In the genomic region with DNA sequence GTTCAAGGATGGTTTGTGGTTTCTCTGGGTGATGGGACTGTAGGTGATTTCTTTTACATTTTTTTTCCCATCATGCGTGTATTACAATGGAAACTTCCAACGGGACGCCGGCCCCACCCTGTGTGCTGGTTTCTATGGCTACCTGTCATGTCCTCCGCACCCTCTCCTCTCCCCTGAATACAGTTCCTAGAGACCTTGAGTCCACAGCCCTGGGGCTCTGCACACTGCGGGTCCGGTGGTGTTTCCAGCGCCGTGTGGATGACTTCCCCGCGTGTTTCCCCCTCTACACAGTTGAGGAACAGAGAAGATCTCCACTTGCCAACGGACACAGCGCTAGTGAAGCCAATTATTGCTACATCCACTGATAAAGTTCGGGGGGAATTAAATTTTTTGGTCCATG, we compare ENCODE assay signal across 22 cellular contexts. TPM values are rescaled to one million over a fixed set of nuclear protein-coding genes. Genes with fewer than 3 reads are reported as not detected.
DNase-seq lines count a peak whose midpoint lies in the region; ATAC-seq and TF ChIP-seq lines count a peak whose summit lies in the region.
"Had no signal": no experiment of that assay in that cellular context is flagged by ENCODE, and none has a peak within 500 bp of the region (broad histone marks: within the 10 kb centered on the region; RNA-seq: fewer than 3 reads in every experiment).

No MANE protein-coding gene starts in this region.

- TF ChIP-seq EP300 in gastroesophageal sphincter (IDR thresholded peaks at IDR 0.05): no peak

- DNase-seq in Right ventricle myocardium inferior (ENCODE audit: missing footprints) (no peak), Right ventricle myocardium superior (no peak), osteocyte (ENCODE audit: extremely low spot score, unreplicated experiment) (peak; percentile 48), uterus (peak in 1 of 2 donors; percentile 18), mucosa of gallbladder (ENCODE audit: low spot score) (no peak), natural killer cell (no peak)
- DNase-seq: activated CD4-positive, alpha-beta T cell treated with anti-CD3 and anti-CD28 coated beads for 4 hours; activated gamma-delta T cell treated with Interleukin-2 at 50 U/mL for 16 hours; C1 segment of cervical spinal cord; Calu3; gastrocnemius medialis; kidney glomerular epithelial cell; NCI-H1436; NCI-H526 treated with DMSO at 0.1 percent for 48 hours; nephron progenitor cell; stimulated activated CD4-positive, alpha-beta T cell treated with anti-CD3 and anti-CD28 coated beads, Interleukin-12 subunit alpha, Interleukin-12 subunit beta, amount 100 ng/mL, for 4 hours; substantia nigra had no signal

- H3K27ac ChIP-seq in gastroesophageal sphincter (peak overlapping the region; percentile 78 to 89 (median 83)), uterus (peak overlapping the region; percentile 62 to 77)
- H3K27ac ChIP-seq: epithelial cell of prostate, gastrocnemius medialis had no signal

- H3K4me3 Mint-ChIP-seq in osteocyte (ENCODE audit: unreplicated experiment) (no peak overlapping the region), natural killer cell (no peak overlapping the region)
- H3K4me3 Mint-ChIP-seq: IgD-negative memory B cell, mesothelial cell of epicardium, nephron progenitor cell had no signal

- H3K27me3 ChIP-seq in gastroesophageal sphincter: no peaks in the 10 kb centered on the region
- H3K27me3 ChIP-seq in uterus: no peaks in the 10 kb centered on the region
- H3K27me3 ChIP-seq: gastrocnemius medialis had no signal

- ATAC-seq in Right ventricle myocardium inferior (peak; percentile 26), Right ventricle myocardium superior (ENCODE audit: poor library complexity) (no peak), gastroesophageal sphincter (peak; percentile 23), HG02884 (IDR thresholded peaks at IDR 0.05; ENCODE audit: unreplicated experiment) (no peak), natural killer cell (no peak)
- ATAC-seq: gastrocnemius medialis had no signal

- peaks cover 4 to 68% (median 5%) of the 10 kb centered on the region in 3 donors for H3K4me1 ChIP-seq in gastroesophageal sphincter
- peaks cover 0 to 11% of the 10 kb centered on the region in 2 donors for H3K4me1 ChIP-seq in uterus

- intact Hi-C loops in Right ventricle myocardium inferior (cut with DNase I) (loop anchor here (5.0 kb wide), 1 partner anchor 41 kb away; the partner anchor contains the start of gene GAS6), Right ventricle myocardium superior (cut with DNase I) (loop anchor here (5.0 kb wide), 1 partner anchor 86 kb away; no protein-coding TSS in a partner anchor), uterus (cut with DNase I; ENCODE audit: low total_unique reads) (no loop called here), natural killer cell (cut with micrococcal nuclease) (no loop called here)

- no peak for TF ChIP-seq POLR2A in gastroesophageal sphincter (IDR thresholded peaks at IDR 0.05)
- TF ChIP-seq POLR2A in uterus (IDR thresholded peaks at IDR 0.05): no peak

- H3K27me3 Mint-ChIP-seq in osteocyte (ENCODE audit: unreplicated experiment): no peaks in the 10 kb centered on the region
- peaks cover 10 to 19% of the 10 kb centered on the region in 2 donors for H3K27me3 Mint-ChIP-seq in natural killer cell (ENCODE audit: low read depth in 2 of 2)

- H3K9me3 ChIP-seq in gastroesophageal sphincter (no peaks in the 10 kb centered on the region), uterus (no peaks in the 10 kb centered on the region)
- H3K9me3 ChIP-seq: gastrocnemius medialis had no signal

- H3K9me3 Mint-ChIP-seq in osteocyte (ENCODE audit: unreplicated experiment): no peaks in the 10 kb centered on the region
- H3K9me3 Mint-ChIP-seq in natural killer cell: no peaks in the 10 kb centered on the region
- H3K9me3 Mint-ChIP-seq: IgD-negative memory B cell, mesothelial cell of epicardium had no signal

- H3K4me3 ChIP-seq in gastroesophageal sphincter (no peak overlapping the region), uterus (no peak overlapping the region)
- H3K4me3 ChIP-seq: gastrocnemius medialis had no signal

- H3K4me1 Mint-ChIP-seq in osteocyte (ENCODE audit: unreplicated experiment) (peaks cover 6% of the 10 kb centered on the region), natural killer cell (no peaks in the 10 kb centered on the region)

- H3K27ac Mint-ChIP-seq in osteocyte (ENCODE audit: unreplicated experiment): no peak overlapping the region
- H3K27ac Mint-ChIP-seq in natural killer cell: no peak overlapping the region
- H3K27ac Mint-ChIP-seq: mesothelial cell of epicardium, nephron progenitor cell had no signal

- H3K36me3 ChIP-seq in gastroesophageal sphincter (no peaks in the 10 kb centered on the region), uterus (no peaks in the 10 kb centered on the region)
- H3K36me3 ChIP-seq: gastrocnemius medialis had no signal

- no peak for TF ChIP-seq CTCF in gastroesophageal sphincter (IDR thresholded peaks at IDR 0.05)
- no peak for TF ChIP-seq CTCF in osteocyte (IDR thresholded peaks at IDR 0.05)
- TF ChIP-seq CTCF in uterus (IDR thresholded peaks at IDR 0.05): no peak
- no peak for TF ChIP-seq CTCF in natural killer cell (IDR thresholded peaks at IDR 0.05)

- WGBS in gastroesophageal sphincter (ENCODE audit: low coverage in 1 of 2), 2 donors: 60 to 73% methylated on average over 5 to 9 of the region's 14 CpGs

- H3K36me3 Mint-ChIP-seq in osteocyte (ENCODE audit: unreplicated experiment) (no peaks in the 10 kb centered on the region), natural killer cell (no peaks in the 10 kb centered on the region)
- H3K36me3 Mint-ChIP-seq: mesothelial cell of epicardium had no signal

RNA-seq across cellular contexts. Expression of gene GAS6, which starts 39.1 kb away (rescaled TPM):
- 189 TPM for total RNA-seq in Right ventricle myocardium inferior
- 181 TPM for total RNA-seq in Right ventricle myocardium superior
- total RNA-seq in gastroesophageal sphincter: 100 to 1,000 TPM; 132 to 392 (median 217) TPM
- total RNA-seq in osteocyte: 14.8 and 15.0 TPM in 2 replicates
- total RNA-seq in uterus: 100 to 1,000 TPM; 128 to 287 (median 199) TPM
- total RNA-seq in mucosa of gallbladder: 118 TPM
- 1 to 10 TPM in 1 of 3 donors, under 1 TPM in 2; 0.40 to 1.4 (median 0.41) TPM for total RNA-seq in natural killer cell

Comparison
In these comparisons a context has a peak if more than half of its experiments do, and no peak if none do; other contexts are left out.
1. ATAC-seq: peak in Right ventricle myocardium inferior (single experiment) and gastroesophageal sphincter (single experiment); none in Right ventricle myocardium superior (single experiment), HG02884 (single experiment) and natural killer cell (0 of 3).
2. intact Hi-C loops: an anchor here in Right ventricle myocardium inferior (5.0 kb wide) and Right ventricle myocardium superior (5.0 kb wide); none called in uterus and natural killer cell.